16 cellular contexts compared by ENCODE assay signal in the genomic region with DNA sequence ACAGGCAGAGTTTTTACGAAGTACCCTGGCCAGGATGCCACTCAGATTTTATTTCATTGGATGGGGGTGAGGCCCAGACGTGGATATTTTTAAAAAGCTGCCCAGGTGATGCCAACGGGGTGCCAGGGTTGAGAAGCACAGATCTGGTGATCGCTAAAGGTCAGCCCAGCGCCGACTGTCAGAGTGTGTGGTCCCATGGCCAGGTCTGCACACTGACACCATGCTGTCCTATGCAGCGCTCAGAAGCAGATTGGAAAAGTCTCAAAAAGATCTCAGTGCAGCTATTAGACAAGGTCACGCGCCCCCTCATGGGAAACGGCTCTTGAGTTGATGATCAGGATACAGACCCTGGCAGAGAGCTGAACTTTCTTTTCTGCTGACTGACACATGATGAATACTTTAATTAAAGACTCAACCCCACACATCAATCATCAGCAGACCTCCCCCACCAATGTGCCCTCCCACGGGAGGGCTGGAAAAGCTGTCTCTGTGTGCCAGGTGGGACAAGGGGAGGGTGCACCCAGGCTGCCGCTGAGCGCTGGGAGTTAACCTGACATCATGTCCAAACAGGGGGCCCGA. TPM values are rescaled to one million over a fixed set of nuclear protein-coding genes. Genes with fewer than 3 reads are reported as not detected.
"Had no signal": no experiment of that assay in that cellular context is flagged by ENCODE, and none has a peak within 500 bp of the region (broad histone marks: within the 10 kb centered on the region; RNA-seq: fewer than 3 reads in every experiment).

No MANE protein-coding gene starts in this region.

- H3K27me3 ChIP-seq: cardiac muscle cell, dorsolateral prefrontal cortex, thyroid gland had no signal

- H3K27ac ChIP-seq: cardiac muscle cell, dorsolateral prefrontal cortex, epithelial cell of prostate, foreskin keratinocyte, thyroid gland had no signal

- DNase-seq: activated CD4-positive, alpha-beta T cell treated with anti-CD3 and anti-CD28 coated beads, Interleukin-2, amount 50 U/mL, for 4 hours; activated gamma-delta T cell treated with Interleukin-2 at 50 U/mL for 16 hours; dorsolateral prefrontal cortex; foreskin keratinocyte; mucosa of descending colon; naive B cell; stimulated activated CD4-positive, alpha-beta T cell treated with anti-CD3 and anti-CD28 coated beads, Interleukin-12 subunit alpha, Interleukin-12 subunit beta, amount 100 ng/mL, for 4 hours; stimulated activated CD4-positive, alpha-beta T cell treated with anti-CD3 and anti-CD28 coated beads, Interleukin-1b, Interleukin-23, amount 100 ng/mL, for 48 hours; stimulated activated CD8-positive, alpha-beta memory T cell treated with anti-CD3 and anti-CD28 coated beads, Interleukin-4, amount 100 ng/mL, for 48 hours; stimulated activated naive CD4-positive, alpha-beta T cell treated with Interleukin-2 at 50 U/mL for 16 hours; thyroid gland had no signal

- H3K36me3 ChIP-seq: cardiac muscle cell, thyroid gland had no signal

- H3K4me1 ChIP-seq: foreskin keratinocyte had no signal

- H3K9me3 ChIP-seq: mucosa of descending colon, thyroid gland had no signal

- H3K4me3 ChIP-seq: cardiac muscle cell, mucosa of descending colon, thyroid gland had no signal

- ATAC-seq: foreskin keratinocyte, mucosa of descending colon had no signal

RNA-seq across cellular contexts. Expression of gene MB, which starts 49.8 kb away (rescaled TPM):
- total RNA-seq: fibroblast of lung, foreskin keratinocyte, subcutaneous adipose tissue had no signal
- polyA plus RNA-seq: fibroblast of lung, foreskin keratinocyte, keratinocyte had no signal
